ENCODE assay signal across 8 cellular contexts in genomic region chr1:86913896-86914634, GRCh38. TPM values are rescaled to one million over a fixed set of nuclear protein-coding genes. Genes with fewer than 3 reads are reported as not detected.
A peak's percentile ranks its signal among the peaks of the same experiment; 100 is the strongest.
DNase-seq lines count a peak whose midpoint lies in the region; ATAC-seq and TF ChIP-seq lines count a peak whose summit lies in the region.

Gene SELENOF (minus strand): TSS chr1:86914126. CDS start chr1:86914111, 15 bp downstream.

- H3K9me3 ChIP-seq in HAP-1 (no peaks in the 10 kb centered on the region), MG63 (no peaks in the 10 kb centered on the region)

- H3K4me1 ChIP-seq in HAP-1: peaks cover 17% of the 10 kb centered on the region

- H3K27me3 ChIP-seq in HAP-1 (ENCODE audit: low read depth) (no peaks in the 10 kb centered on the region), MG63 (no peaks in the 10 kb centered on the region)

- no peaks in the 10 kb centered on the region for H3K9me3 Mint-ChIP-seq in natural killer cell treated with Interleukin-12 subunit alpha and Interleukin-12 subunit beta and Interleukin-15 and Interleukin-18, amount 100 ng/mL, for 72 hours

- H3K27ac Mint-ChIP-seq in natural killer cell treated with Interleukin-12 subunit alpha and Interleukin-12 subunit beta and Interleukin-15 and Interleukin-18, amount 100 ng/mL, for 72 hours: no peak within 1 kb of the TSS

- H3K4me3 Mint-ChIP-seq in natural killer cell treated with Interleukin-12 subunit alpha and Interleukin-12 subunit beta and Interleukin-15 and Interleukin-18, amount 100 ng/mL, for 72 hours: no peak within 1 kb of the TSS

- H3K4me3 ChIP-seq in HAP-1 (peak within 1 kb of the TSS; percentile 83), MG63 (peak within 1 kb of the TSS; percentile 81), fibroblast of the aortic adventitia (ENCODE audit: low read depth, low read length) (peak within 1 kb of the TSS; percentile 100)

- H3K27me3 Mint-ChIP-seq in natural killer cell treated with Interleukin-12 subunit alpha and Interleukin-12 subunit beta and Interleukin-15 and Interleukin-18, amount 100 ng/mL, for 72 hours: no peaks in the 10 kb centered on the region

- H3K4me1 Mint-ChIP-seq in natural killer cell treated with Interleukin-12 subunit alpha and Interleukin-12 subunit beta and Interleukin-15 and Interleukin-18, amount 100 ng/mL, for 72 hours (ENCODE audit: low read depth in 2 of 2): peaks cover 31 to 32% of the 10 kb centered on the region in 2 donors

- peaks cover 7% of the 10 kb centered on the region for H3K36me3 ChIP-seq in HAP-1 (replicated peaks)
- peaks cover 11% of the 10 kb centered on the region for H3K36me3 ChIP-seq in MG63

- peak; percentile 100 for DNase-seq in G401 (ENCODE audit: low spot score)
- DNase-seq in HAP-1 (ENCODE audit: low spot score in 2 of 2): peak; percentile 99 to 100
- peak; percentile 98 for DNase-seq in MG63
- peak; percentile 98 to 99 for DNase-seq in SHP77 (lab: John Stamatoyannopoulos, UW)
- peak; percentile 99 for DNase-seq in activated effector memory CD4-positive, alpha-beta T cell treated with Interleukin-2 at 50 U/mL for 16 hours
- peak; percentile 100 for DNase-seq in fibroblast of the aortic adventitia (ENCODE audit: low read depth)
- peak; percentile 99 for DNase-seq in natural killer cell treated with Interleukin-12 subunit alpha and Interleukin-12 subunit beta and Interleukin-15 and Interleukin-18, amount 100 ng/mL, for 72 hours (ENCODE audit: low spot score)
- peak; percentile 98 for DNase-seq in stimulated activated naive CD8-positive, alpha-beta T cell treated with anti-CD3 and anti-CD28 coated beads, Interleukin-15, Interleukin-2, amounts not matched to agents 100 U/mL and 50 U/mL, for 24 hours

- H3K36me3 Mint-ChIP-seq in natural killer cell treated with Interleukin-12 subunit alpha and Interleukin-12 subunit beta and Interleukin-15 and Interleukin-18, amount 100 ng/mL, for 72 hours: peaks cover 24% of the 10 kb centered on the region

- ATAC-seq in natural killer cell treated with Interleukin-12 subunit alpha and Interleukin-12 subunit beta and Interleukin-15 and Interleukin-18, amount 100 ng/mL, for 72 hours: peak; percentile 95 to 97
- peak; percentile 94 for ATAC-seq in stimulated activated naive CD8-positive, alpha-beta T cell treated with anti-CD3 and anti-CD28 coated beads, Interleukin-15, Interleukin-2, amounts not matched to agents 100 U/mL and 50 U/mL, for 24 hours

- in situ Hi-C loops in G401 (cut with HindIII; ENCODE audit: low sequenced_read_pairs): no loop called here
- in situ Hi-C loops in HAP-1 (cut with MboI; ENCODE audit: low sequenced_read_pairs): no loop called here

- TF ChIP-seq CTCF in fibroblast of the aortic adventitia (IDR thresholded peaks at IDR 0.05; ENCODE audit: insufficient read depth, low read length): no peak

RNA-seq across cellular contexts. Expression of gene SELENOF, which starts in this region (rescaled TPM):
- total RNA-seq in G401 (2014; rRNA removed; shearing (Covaris generic)): 220 and 233 TPM in 2 replicates
- total RNA-seq in MG63 (2014; rRNA removed; shearing (Covaris generic); ENCODE audit: low replicate concordance): 202 and 203 TPM in 2 replicates
- total RNA-seq in fibroblast of the aortic adventitia (ENCODE audit: low replicate concordance): 206 and 321 TPM in 2 replicates
- total RNA-seq in natural killer cell treated with Interleukin-12 subunit alpha and Interleukin-12 subunit beta and Interleukin-15 and Interleukin-18, amount 100 ng/mL, for 72 hours: 100 to 1,000 TPM; 141 to 189 TPM

Comparison
In these comparisons a context has a peak if more than half of its experiments do, and no peak if none do; other contexts are left out.
1. Peak in every context shown above with its lines: DNase-seq, ATAC-seq and H3K4me3 ChIP-seq.